Comparison of ENCODE assay signal across 21 cellular contexts in the genomic region with DNA sequence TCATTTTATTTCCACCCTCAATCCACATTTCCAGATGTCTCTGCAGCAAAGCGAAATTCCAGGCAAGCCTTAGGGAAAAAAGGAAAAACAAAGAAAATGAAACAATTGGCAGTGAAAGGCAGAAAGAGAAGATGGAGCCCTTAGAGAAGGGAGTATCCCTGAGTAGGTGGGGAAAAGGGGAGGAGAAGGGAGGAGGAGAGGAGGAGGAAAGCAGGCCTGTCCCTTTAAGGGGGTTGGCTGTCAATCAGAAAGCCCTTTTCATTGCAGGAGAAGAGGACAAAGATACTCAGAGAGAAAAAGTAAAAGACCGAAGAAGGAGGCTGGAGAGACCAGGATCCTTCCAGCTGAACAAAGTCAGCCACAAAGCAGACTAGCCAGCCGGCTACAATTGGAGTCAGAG. TPM values are rescaled to one million over a fixed set of nuclear protein-coding genes. Genes with fewer than 3 reads are reported as not detected.
DNase-seq lines count a peak whose midpoint lies in the region; ATAC-seq and TF ChIP-seq lines count a peak whose summit lies in the region.
"Had no signal": no experiment of that assay in that cellular context is flagged by ENCODE, and none has a peak within 500 bp of the region (broad histone marks: within the 10 kb centered on the region; RNA-seq: fewer than 3 reads in every experiment).

A gene with protein sequence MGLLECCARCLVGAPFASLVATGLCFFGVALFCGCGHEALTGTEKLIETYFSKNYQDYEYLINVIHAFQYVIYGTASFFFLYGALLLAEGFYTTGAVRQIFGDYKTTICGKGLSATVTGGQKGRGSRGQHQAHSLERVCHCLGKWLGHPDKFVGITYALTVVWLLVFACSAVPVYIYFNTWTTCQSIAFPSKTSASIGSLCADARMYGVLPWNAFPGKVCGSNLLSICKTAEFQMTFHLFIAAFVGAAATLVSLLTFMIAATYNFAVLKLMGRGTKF (plus strand): TSS at position 255 of the 400 bp plus-strand sequence. CDS start 156 bp downstream, outside the sequence.

- 67 to 69% methylated on average over 3 of the region's 3 CpGs for WGBS in heart right ventricle, 2 donors
- WGBS in esophagus muscularis mucosa, result 82% methylated on average over 3 of the region's 3 CpGs
- WGBS in tibial nerve, 2 donors, result 19 to 48% methylated on average over 3 of the region's 3 CpGs

- H3K4me3 ChIP-seq in heart right ventricle, result peak within 1 kb of the TSS in 3 of 10 donors; percentile 11 to 17 (median 14)
- peak within 1 kb of the TSS; percentile 14 to 24 (median 20) for H3K4me3 ChIP-seq in esophagus muscularis mucosa
- peak within 1 kb of the TSS; percentile 5 to 49 (median 35) for H3K4me3 ChIP-seq in tibial nerve
- H3K4me3 ChIP-seq: spleen had no signal

- no peak for ATAC-seq in Right ventricle myocardium superior (ENCODE audit: poor library complexity)
- no peak for ATAC-seq in heart right ventricle
- ATAC-seq in HG02763 (IDR thresholded peaks at IDR 0.05; ENCODE audit: unreplicated experiment), result no peak
- no peak for ATAC-seq in GM21381 (IDR thresholded peaks at IDR 0.05; ENCODE audit: unreplicated experiment)
- ATAC-seq: T-cell had no signal

- no peaks in the 10 kb centered on the region for H3K36me3 Mint-ChIP-seq in nephron (ENCODE audit: low read depth)
- H3K36me3 Mint-ChIP-seq: activated naive CD8-positive, alpha-beta T cell treated with anti-CD3 and anti-CD28 coated beads for 36 hours; T-cell had no signal

- H3K9me3 ChIP-seq in heart right ventricle (no peaks in the 10 kb centered on the region), esophagus muscularis mucosa (no peaks in the 10 kb centered on the region), tibial nerve (no peaks in the 10 kb centered on the region)
- H3K9me3 ChIP-seq: spleen had no signal

- peaks cover 0 to 11% (median 0%) of the 10 kb centered on the region in 7 donors for H3K27me3 ChIP-seq in heart right ventricle
- no peaks in the 10 kb centered on the region for H3K27me3 ChIP-seq in esophagus muscularis mucosa
- H3K27me3 ChIP-seq in tibial nerve, result peaks cover 0 to 5% of the 10 kb centered on the region in 2 donors

- TF ChIP-seq POLR2A in esophagus muscularis mucosa (IDR thresholded peaks at IDR 0.05; ENCODE audit: low read depth) (no peak), tibial nerve (IDR thresholded peaks at IDR 0.05) (peak in 1 of 2 donors; percentile 43)

- no peaks in the 10 kb centered on the region for H3K27me3 Mint-ChIP-seq in nephron (ENCODE audit: low read depth)

- TF ChIP-seq CTCF in heart right ventricle (IDR thresholded peaks at IDR 0.05) (no peak), esophagus muscularis mucosa (IDR thresholded peaks at IDR 0.05) (no peak), nephron (IDR thresholded peaks at IDR 0.05; ENCODE audit: unreplicated experiment in 3 of 3) (no peak), tibial nerve (IDR thresholded peaks at IDR 0.05) (no peak)

- H3K4me1 ChIP-seq in heart right ventricle (no peaks in the 10 kb centered on the region), esophagus muscularis mucosa (peaks cover 0 to 12% (median 10%) of the 10 kb centered on the region in 4 donors), tibial nerve (no peaks in the 10 kb centered on the region)
- H3K4me1 ChIP-seq: spleen had no signal

- TF ChIP-seq EP300 in esophagus muscularis mucosa (IDR thresholded peaks at IDR 0.05) (no peak), tibial nerve (IDR thresholded peaks at IDR 0.05) (peak in 1 of 2 donors; percentile 80)

- H3K4me3 Mint-ChIP-seq in nephron, result peak within 1 kb of the TSS; percentile 53 to 85 (median 71)
- H3K4me3 Mint-ChIP-seq: activated naive CD8-positive, alpha-beta T cell treated with anti-CD3 and anti-CD28 coated beads for 36 hours; T-cell had no signal

- H3K27ac Mint-ChIP-seq in nephron, result peak within 1 kb of the TSS; percentile 28 to 76 (median 68)
- H3K27ac Mint-ChIP-seq: activated naive CD8-positive, alpha-beta T cell treated with anti-CD3 and anti-CD28 coated beads for 36 hours; T-cell had no signal

- peaks cover 43% of the 10 kb centered on the region for H3K4me1 Mint-ChIP-seq in nephron
- H3K4me1 Mint-ChIP-seq: activated naive CD8-positive, alpha-beta T cell treated with anti-CD3 and anti-CD28 coated beads for 36 hours; T-cell had no signal

- no peak within 1 kb of the TSS for H3K27ac ChIP-seq in heart right ventricle
- no peak within 1 kb of the TSS for H3K27ac ChIP-seq in esophagus muscularis mucosa (replicated peaks in 1 of 4)
- H3K27ac ChIP-seq in tibial nerve, result peak within 1 kb of the TSS; percentile 47 to 85 (median 71)
- H3K27ac ChIP-seq: parathyroid adenoma, spleen had no signal

- intact Hi-C loops in Right ventricle myocardium superior (cut with DNase I), result loop anchor here (10.0 kb wide), 1 partner anchor 82 kb away; no protein-coding TSS in a partner anchor
- intact Hi-C loops in heart right ventricle (cut with DNase I), result loop anchor here in 4 of 10 donors (10.0 kb wide), 3 partner anchors 62 to 242 kb away; a partner anchor contains a TSS
- intact Hi-C loops in esophagus muscularis mucosa (cut with DNase I), result no loop called here

- DNase-seq in Right ventricle myocardium superior (no peak), heart right ventricle (no peak), esophagus muscularis mucosa (ENCODE audit: extremely low spot score) (no peak), tibial nerve (ENCODE audit: low spot score in 2 of 2) (no peak), SKM-1 (lab: John Stamatoyannopoulos, UW; ENCODE audit: unreplicated experiment) (no peak)
- DNase-seq: 8988T; activated CD4-positive, alpha-beta T cell treated with anti-CD3 and anti-CD28 coated beads, Interleukin-2, amount 50 U/mL, for 4 hours; activated naive CD8-positive, alpha-beta T cell treated with anti-CD3 and anti-CD28 coated beads for 36 hours; DMS153; effector CD4-positive, alpha-beta T cell; left cardiac atrium; NCI-H1417; NCI-H345; RPMI8226; spleen; T-cell had no signal

- H3K36me3 ChIP-seq in heart right ventricle (no peaks in the 10 kb centered on the region), esophagus muscularis mucosa (no peaks in the 10 kb centered on the region), tibial nerve (no peaks in the 10 kb centered on the region)
- H3K36me3 ChIP-seq: spleen had no signal

- no peaks in the 10 kb centered on the region for H3K9me3 Mint-ChIP-seq in nephron
- H3K9me3 Mint-ChIP-seq: activated naive CD8-positive, alpha-beta T cell treated with anti-CD3 and anti-CD28 coated beads for 36 hours; T-cell had no signal

RNA-seq across cellular contexts. Expression of the gene that starts here (rescaled TPM):
- 10.0 TPM for total RNA-seq in Right ventricle myocardium superior
- total RNA-seq in heart right ventricle, result 10 to 100 TPM in 1 of 10 donors, 1 to 10 TPM in 8, under 1 TPM in 1; 0.94 to 10.4 (median 2.6) TPM
- polyA plus RNA-seq in heart right ventricle, result 1 to 10 TPM; 2.7 to 5.3 TPM
- 10 to 100 TPM; 27.5 to 52.3 (median 37.8) TPM for total RNA-seq in esophagus muscularis mucosa
- total RNA-seq in tibial nerve, result 100 to 1,000 TPM; 256 to 727 (median 404) TPM
- total RNA-seq: activated naive CD8-positive, alpha-beta T cell treated with anti-CD3 and anti-CD28 coated beads for 36 hours; bronchial epithelial cell; T-cell had no signal

Comparison
In these comparisons a context has a peak if more than half of its experiments do, and no peak if none do; other contexts are left out.
1. RNA of the gene that starts here (total RNA-seq): 256 to 727 TPM in tibial nerve; 27.5 to 52.3 TPM in esophagus muscularis mucosa, 10.0 TPM in Right ventricle myocardium superior (single experiment) and 0.94 to 10.4 TPM in heart right ventricle; every median in the first group is over 4 times any median in the second.
2. H3K27ac ChIP-seq: peak in tibial nerve (4 of 4); none in heart right ventricle (0 of 10) and esophagus muscularis mucosa (0 of 4).